In the genomic region with DNA sequence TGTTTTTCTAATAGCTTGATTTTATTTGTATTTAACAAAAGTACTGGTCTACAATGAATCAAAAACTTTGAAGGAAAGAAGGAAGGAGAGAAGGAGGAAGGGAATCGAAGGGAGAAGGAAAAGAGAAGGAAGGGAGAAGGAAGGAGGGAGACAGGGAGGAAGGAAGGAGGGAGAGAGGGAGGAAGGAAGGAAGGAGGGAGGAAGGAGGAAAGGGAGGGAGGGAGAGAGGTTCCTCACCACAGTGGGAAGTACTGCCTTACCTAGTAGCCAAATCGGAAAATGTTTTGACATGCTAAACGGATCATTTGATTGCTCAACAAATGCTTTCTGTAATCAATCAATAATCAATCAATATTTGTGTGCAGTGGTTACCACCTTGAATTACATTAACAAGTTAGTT, we compare ENCODE assay signal across 24 cellular contexts.
DNase-seq lines count a peak whose midpoint lies in the region; TF ChIP-seq lines count a peak whose summit lies in the region.
"Had no signal": no experiment of that assay in that cellular context is flagged by ENCODE, and none has a peak within 500 bp of the region (broad histone marks: within the 10 kb centered on the region; RNA-seq: fewer than 3 reads in every experiment).

No MANE protein-coding gene starts in this region.

- H3K36me3 Mint-ChIP-seq in endothelial cell (ENCODE audit: low read depth, unreplicated experiment) = no peaks in the 10 kb centered on the region
- H3K36me3 Mint-ChIP-seq in activated naive CD8-positive, alpha-beta T cell treated with anti-CD3 and anti-CD28 coated beads for 36 hours = no peaks in the 10 kb centered on the region
- H3K36me3 Mint-ChIP-seq: activated naive CD4-positive, alpha-beta T cell treated with anti-CD3 and anti-CD28 coated beads, Interleukin-2, amount 10 ng/mL, durations not matched to agents 7 days and 5 days had no signal

- no peak overlapping the region for H2BK5ac ChIP-seq in mesendoderm (ENCODE audit: low read length)

- no peaks in the 10 kb centered on the region for H3K79me1 ChIP-seq in mesendoderm (ENCODE audit: low read length)

- no peak overlapping the region for H3K4ac ChIP-seq in mesendoderm (ENCODE audit: low read depth, low read length)

- H3K9me3 ChIP-seq in MG63 = no peaks in the 10 kb centered on the region
- no peaks in the 10 kb centered on the region for H3K9me3 ChIP-seq in stomach
- H3K9me3 ChIP-seq: BLaER1, left ventricle myocardium inferior had no signal

- H4K5ac ChIP-seq in mesendoderm (ENCODE audit: low read length) = no peak overlapping the region

- peaks cover 9% of the 10 kb centered on the region for H3K4me1 Mint-ChIP-seq in endothelial cell (ENCODE audit: unreplicated experiment)
- no peaks in the 10 kb centered on the region for H3K4me1 Mint-ChIP-seq in activated naive CD8-positive, alpha-beta T cell treated with anti-CD3 and anti-CD28 coated beads for 36 hours
- H3K4me1 Mint-ChIP-seq: activated CD4-positive, alpha-beta T cell treated with anti-CD3 and anti-CD28 coated beads, Interleukin-2, amount 10 ng/mL, durations not matched to agents 7 days and 5 days; activated naive CD4-positive, alpha-beta T cell treated with anti-CD3 and anti-CD28 coated beads, Interleukin-2, amount 10 ng/mL, durations not matched to agents 7 days and 5 days had no signal

- DNase-seq in MG63 (no peak), endothelial cell (ENCODE audit: low spot score) (no peak), mesendoderm (no peak), cerebellar cortex (ENCODE audit: low spot score) (no peak), stomach (no peak), HPDE6-E6E7 (ENCODE audit: extremely low spot score) (no peak)
- DNase-seq in activated naive CD8-positive, alpha-beta T cell treated with anti-CD3 and anti-CD28 coated beads for 36 hours = no peak
- DNase-seq: activated CD4-positive, alpha-beta T cell treated with anti-CD3 and anti-CD28 coated beads, Interleukin-2, amount 10 ng/mL, durations not matched to agents 7 days and 5 days; activated naive CD4-positive, alpha-beta T cell treated with anti-CD3 and anti-CD28 coated beads, Interleukin-2, amount 10 ng/mL, durations not matched to agents 7 days and 5 days; cerebellar nuclear complex; COR-L47; DMS79; Kasumi-1; left ventricle myocardium inferior; NCI-H187; NCI-H748 treated with DMSO at 0.1 percent for 48 hours; stimulated activated CD4-positive, alpha-beta T cell treated with anti-CD3 and anti-CD28 coated beads, Interleukin-2, amount 100 ng/mL, for 24 hours; substantia nigra had no signal

- H3K27me3 Mint-ChIP-seq in endothelial cell (ENCODE audit: unreplicated experiment) = peaks cover 4% of the 10 kb centered on the region
- H3K27me3 Mint-ChIP-seq in activated naive CD8-positive, alpha-beta T cell treated with anti-CD3 and anti-CD28 coated beads for 36 hours = peaks cover 23% of the 10 kb centered on the region

- H3K4me2 ChIP-seq in mesendoderm (ENCODE audit: low read length) = no peak overlapping the region
- H3K4me2 ChIP-seq: BLaER1, hepatocyte had no signal

- H3K27ac ChIP-seq in ACC112 (ENCODE audit: low read depth, low read length) = peak overlapping the region; percentile 83
- H3K27ac ChIP-seq in mesendoderm (ENCODE audit: low read depth, low read length) = no peak overlapping the region
- H3K27ac ChIP-seq in stomach = no peak overlapping the region
- H3K27ac ChIP-seq: BLaER1, VCaP had no signal

- peak overlapping the region; percentile 92 for H2BK120ac ChIP-seq in mesendoderm (ENCODE audit: low read depth, low read length)

- TF ChIP-seq CTCF in endothelial cell (IDR thresholded peaks at IDR 0.05; ENCODE audit: unreplicated experiment) (no peak), stomach (IDR thresholded peaks at IDR 0.05) (no peak)

- H3K18ac ChIP-seq in mesendoderm (ENCODE audit: low read length) = no peak overlapping the region

- H3K79me2 ChIP-seq in ACC112 (ENCODE audit: control insufficient read depth, insufficient read depth, low read length, unreplicated experiment) (no peaks in the 10 kb centered on the region), mesendoderm (ENCODE audit: control insufficient read depth, insufficient read depth, low read length) (no peaks in the 10 kb centered on the region)
- H3K79me2 ChIP-seq: hepatocyte had no signal

- no peaks in the 10 kb centered on the region for H3K27me3 ChIP-seq in ACC112 (ENCODE audit: insufficient read depth, low read length)
- no peaks in the 10 kb centered on the region for H3K27me3 ChIP-seq in MG63
- H3K27me3 ChIP-seq in mesendoderm (ENCODE audit: insufficient read depth, low read length, poor library complexity) = no peaks in the 10 kb centered on the region
- H3K27me3 ChIP-seq in stomach = no peaks in the 10 kb centered on the region
- H3K27me3 ChIP-seq: BLaER1, hepatocyte had no signal

- no peak for TF ChIP-seq EP300 in stomach (IDR thresholded peaks at IDR 0.05)

- no peak for TF ChIP-seq POLR2A in stomach (IDR thresholded peaks at IDR 0.05)

- no peak overlapping the region for H3K23ac ChIP-seq in mesendoderm (ENCODE audit: low read length)

- H3K56ac ChIP-seq in mesendoderm (ENCODE audit: low read length) = no peak overlapping the region

- peak overlapping the region; percentile 2; the same call in 1 of the 2 replicates for H3K4me3 ChIP-seq in ACC112 (ENCODE audit: low read depth, low read length)
- H3K4me3 ChIP-seq in MG63 = peak overlapping the region; percentile 20; the same call in 1 of the 2 replicates
- no peak overlapping the region for H3K4me3 ChIP-seq in mesendoderm (ENCODE audit: low read length)
- no peak overlapping the region for H3K4me3 ChIP-seq in stomach
- H3K4me3 ChIP-seq: BLaER1, hepatocyte, left ventricle myocardium inferior, smooth muscle cell had no signal

- H3K4me1 ChIP-seq in ACC112 (ENCODE audit: control insufficient read depth, insufficient read depth, low read length, unreplicated experiment) = peaks cover 64% of the 10 kb centered on the region
- H3K4me1 ChIP-seq in mesendoderm (ENCODE audit: control insufficient read depth, low read depth, low read length) = peaks cover 2% of the 10 kb centered on the region
- H3K4me1 ChIP-seq in stomach = peaks cover 0 to 14% (median 7%) of the 10 kb centered on the region in 4 donors

- no peak overlapping the region for H3K4me3 Mint-ChIP-seq in endothelial cell (ENCODE audit: unreplicated experiment)
- H3K4me3 Mint-ChIP-seq in activated naive CD8-positive, alpha-beta T cell treated with anti-CD3 and anti-CD28 coated beads for 36 hours = no peak overlapping the region
- H3K4me3 Mint-ChIP-seq: activated CD4-positive, alpha-beta T cell treated with anti-CD3 and anti-CD28 coated beads, Interleukin-2, amount 10 ng/mL, durations not matched to agents 7 days and 5 days; activated naive CD4-positive, alpha-beta T cell treated with anti-CD3 and anti-CD28 coated beads, Interleukin-2, amount 10 ng/mL, durations not matched to agents 7 days and 5 days; T-helper 2 cell treated with Interferon-gamma antibody and Interleukin-4, amounts not matched to agents 5 μg/mL and 100 μg/mL, for 36 hours had no signal

- no peaks in the 10 kb centered on the region for H3K9me3 Mint-ChIP-seq in endothelial cell (ENCODE audit: unreplicated experiment)
- H3K9me3 Mint-ChIP-seq in activated naive CD8-positive, alpha-beta T cell treated with anti-CD3 and anti-CD28 coated beads for 36 hours = no peaks in the 10 kb centered on the region
- H3K9me3 Mint-ChIP-seq: activated CD4-positive, alpha-beta T cell treated with anti-CD3 and anti-CD28 coated beads, Interleukin-2, amount 10 ng/mL, durations not matched to agents 7 days and 5 days; activated naive CD4-positive, alpha-beta T cell treated with anti-CD3 and anti-CD28 coated beads, Interleukin-2, amount 10 ng/mL, durations not matched to agents 7 days and 5 days; T-helper 2 cell treated with Interferon-gamma antibody and Interleukin-4, amounts not matched to agents 5 μg/mL and 100 μg/mL, for 36 hours had no signal

- no CpG with 5 or more reads among the region's 3 CpGs for WGBS in mesendoderm (ENCODE audit: extremely low coverage, insufficient coverage, low lambda C conversion rate)
- WGBS in stomach, 5 donors = 57 to 84% (median 63%) methylated on average over 3 of the region's 3 CpGs

- no peak overlapping the region for H4K8ac ChIP-seq in mesendoderm (ENCODE audit: low read depth, low read length)

- no peak overlapping the region for H2AFZ ChIP-seq in ACC112 (ENCODE audit: low read length, unreplicated experiment)
- H2AFZ ChIP-seq: hepatocyte had no signal

- no peak overlapping the region for H2AK5ac ChIP-seq in mesendoderm (ENCODE audit: low read length)

- peak overlapping the region; percentile 54 for H3K27ac Mint-ChIP-seq in endothelial cell (ENCODE audit: unreplicated experiment)
- no peak overlapping the region for H3K27ac Mint-ChIP-seq in activated naive CD8-positive, alpha-beta T cell treated with anti-CD3 and anti-CD28 coated beads for 36 hours
- H3K27ac Mint-ChIP-seq: activated CD4-positive, alpha-beta T cell treated with anti-CD3 and anti-CD28 coated beads, Interleukin-2, amount 10 ng/mL, durations not matched to agents 7 days and 5 days; activated naive CD4-positive, alpha-beta T cell treated with anti-CD3 and anti-CD28 coated beads, Interleukin-2, amount 10 ng/mL, durations not matched to agents 7 days and 5 days; T-helper 2 cell treated with Interferon-gamma antibody and Interleukin-4, amounts not matched to agents 5 μg/mL and 100 μg/mL, for 36 hours had no signal

- H3K9ac ChIP-seq in mesendoderm (ENCODE audit: low read length) = no peak overlapping the region
- H3K9ac ChIP-seq: BLaER1 had no signal

- no peak overlapping the region for H2BK15ac ChIP-seq in mesendoderm (replicated peaks; ENCODE audit: low read depth)

- H3K36me3 ChIP-seq in ACC112 (ENCODE audit: insufficient read depth, low read length) (no peaks in the 10 kb centered on the region), MG63 (peaks cover 17% of the 10 kb centered on the region), mesendoderm (ENCODE audit: control insufficient read depth, insufficient read depth, low read length) (no peaks in the 10 kb centered on the region), stomach (no peaks in the 10 kb centered on the region)
- H3K36me3 ChIP-seq: BLaER1, left ventricle myocardium inferior had no signal

- intact Hi-C loops in stomach (cut with DNase I; ENCODE audit: low total_unique reads) = no loop called here

Comparison
In these comparisons a context has a peak if more than half of its experiments do, and no peak if none do; other contexts are left out.
1. H3K4me3 ChIP-seq: peak in ACC112 (single experiment) and MG63 (single experiment); none in mesendoderm (single experiment) and stomach (0 of 4).